Comparison of ENCODE assay signal across 11 cellular contexts in genomic region chr19:13633109-13633508, GRCh38.
DNase-seq lines count a peak whose midpoint lies in the region; ATAC-seq and TF ChIP-seq lines count a peak whose summit lies in the region.
"Had no signal": no experiment of that assay in that cellular context is flagged by ENCODE, and none has a peak within 500 bp of the region (broad histone marks: within the 10 kb centered on the region; RNA-seq: fewer than 3 reads in every experiment).

No MANE protein-coding gene starts in this region.

- no peak for ATAC-seq in GM21529 (IDR thresholded peaks at IDR 0.05; ENCODE audit: unreplicated experiment)

- H4K20me1 ChIP-seq in smooth muscle cell (ENCODE audit: low read depth): no peaks in the 10 kb centered on the region

- no peaks in the 10 kb centered on the region for H3K36me3 ChIP-seq in smooth muscle cell (ENCODE audit: low read depth)

- H3K4me1 Mint-ChIP-seq in glutamatergic neuron (ENCODE audit: low read depth, unreplicated experiment): peaks cover 16% of the 10 kb centered on the region
- H3K4me1 Mint-ChIP-seq: activated naive CD4-positive, alpha-beta T cell treated with anti-CD3 and anti-CD28 coated beads, Interleukin-2, amount 50 U/mL, for 24 hours had no signal

- H3K4me2 ChIP-seq in smooth muscle cell: no peak overlapping the region

- peaks cover 16% of the 10 kb centered on the region for H3K27me3 Mint-ChIP-seq in glutamatergic neuron (ENCODE audit: unreplicated experiment)

- H3K27ac ChIP-seq in RWPE1 (peak overlapping the region; percentile 30; the same call in 1 of the 2 replicates), smooth muscle cell (ENCODE audit: low read depth) (no peak overlapping the region)

- H3F3A ChIP-seq in smooth muscle cell (ENCODE audit: low read depth): no peaks in the 10 kb centered on the region

- peak overlapping the region; percentile 64 for H3K4me3 Mint-ChIP-seq in glutamatergic neuron (ENCODE audit: unreplicated experiment)
- H3K4me3 Mint-ChIP-seq: activated naive CD4-positive, alpha-beta T cell treated with anti-CD3 and anti-CD28 coated beads, Interleukin-2, amount 50 U/mL, for 24 hours had no signal

- H3K27me3 ChIP-seq in smooth muscle cell (ENCODE audit: low read depth): no peaks in the 10 kb centered on the region

- CTCF ChIA-PET in RWPE1 (lab: Yijun Ruan, JAX): no interaction called here

- no peak overlapping the region for H2AFZ ChIP-seq in smooth muscle cell (ENCODE audit: low read depth)

- H3K4me3 ChIP-seq in smooth muscle cell: no peak overlapping the region

- DNase-seq in COLO668 (lab: John Stamatoyannopoulos, UW; ENCODE audit: unreplicated experiment) (peak; percentile 95), NCI-H1436 (lab: John Stamatoyannopoulos, UW) (peak; percentile 74), RWPE1 (ENCODE audit: low spot score) (no peak), glutamatergic neuron (peak; percentile 75), germinal center (ENCODE audit: low spot score) (no peak), activated T-cell treated with anti-CD3 and anti-CD28 coated beads for 4 hours (no peak), smooth muscle cell (lab: John Stamatoyannopoulos, UW; ENCODE audit: unreplicated experiment) (no peak)
- DNase-seq: C1 segment of cervical spinal cord, T-helper 1 cell had no signal

- H3K36me3 Mint-ChIP-seq in glutamatergic neuron (ENCODE audit: unreplicated experiment): no peaks in the 10 kb centered on the region
- H3K36me3 Mint-ChIP-seq: activated naive CD4-positive, alpha-beta T cell treated with anti-CD3 and anti-CD28 coated beads, Interleukin-2, amount 50 U/mL, for 24 hours had no signal

- H3K9me3 ChIP-seq in smooth muscle cell (replicated peaks; ENCODE audit: low read depth): no peaks in the 10 kb centered on the region

- POLR2A ChIA-PET in RWPE1 (lab: Yijun Ruan, JAX; ENCODE audit: low non-redundant PET): no interaction called here

- no peaks in the 10 kb centered on the region for H3K79me2 ChIP-seq in smooth muscle cell (ENCODE audit: low read depth)

- H3K27ac Mint-ChIP-seq in glutamatergic neuron (ENCODE audit: unreplicated experiment): peak overlapping the region; percentile 90
- H3K27ac Mint-ChIP-seq: activated naive CD4-positive, alpha-beta T cell treated with anti-CD3 and anti-CD28 coated beads, Interleukin-2, amount 50 U/mL, for 24 hours had no signal

- H3K4me1 ChIP-seq in smooth muscle cell (ENCODE audit: low read depth): no peaks in the 10 kb centered on the region

- WGBS in smooth muscle cell (ENCODE audit: low lambda C conversion rate): 50% methylated on average over 6 of the region's 6 CpGs

- H3K9ac ChIP-seq in smooth muscle cell (ENCODE audit: low read depth): no peak overlapping the region

- TF ChIP-seq CTCF in RWPE1 (conservative IDR thresholded peaks at IDR 0.05; ENCODE audit: low read depth): no peak
- no peak for TF ChIP-seq CTCF in glutamatergic neuron (IDR thresholded peaks at IDR 0.05; ENCODE audit: partially characterized antibody, unreplicated experiment)
- TF ChIP-seq CTCF in smooth muscle cell (IDR thresholded peaks at IDR 0.05; ENCODE audit: borderline replicate concordance, insufficient read depth, poor library complexity, severe bottlenecking): no peak

- peaks cover 14% of the 10 kb centered on the region for H3K9me3 Mint-ChIP-seq in glutamatergic neuron (ENCODE audit: unreplicated experiment)
- H3K9me3 Mint-ChIP-seq: activated naive CD4-positive, alpha-beta T cell treated with anti-CD3 and anti-CD28 coated beads, Interleukin-2, amount 50 U/mL, for 24 hours had no signal

Comparison
In these comparisons a context has a peak if more than half of its experiments do, and no peak if none do; other contexts are left out.
1. DNase-seq: peak in COLO668 (single experiment), NCI-H1436 (single experiment) and glutamatergic neuron (single experiment); none in RWPE1 (single experiment), germinal center (single experiment), activated T-cell treated with anti-CD3 and anti-CD28 coated beads for 4 hours (single experiment) and smooth muscle cell (single experiment).